ENCODE assay signal across 8 cellular contexts in genomic region chr22:39529487-39529851, GRCh38. TPM values are rescaled to one million over a fixed set of nuclear protein-coding genes. Genes with fewer than 3 reads are reported as not detected.
DNase-seq lines count a peak whose midpoint lies in the region; ATAC-seq, FAIRE-seq and TF ChIP-seq lines count a peak whose summit lies in the region.

No MANE protein-coding gene starts in this region.

- FAIRE-seq in HepG2 (lab: Jason Lieb, UNC) = no peak

- H3K4me3 ChIP-seq in HepG2 (replicated peaks in 1 of 3; ENCODE audit: insufficient read depth in 1 of 3, low read depth in 2 of 3, low read length in 3 of 3) = 0 out of 6 replicates have a peak overlapping the region, but pooled peaks of 1 of the 3 experiments have one; percentile 9

- peaks cover 36% of the 10 kb centered on the region for H4K20me1 ChIP-seq in HepG2 (ENCODE audit: insufficient read depth, low read length)

- peak overlapping the region; percentile 59 for H3K4me2 ChIP-seq in HepG2 (ENCODE audit: low read depth, low read length)

- no TSS peak for BruUV-seq in HepG2 (replicated peaks; lab: Mats Ljungman, UMichigan)

- no peaks in the 10 kb centered on the region for H3K27me3 Mint-ChIP-seq in activated CD8-positive, alpha-beta memory T cell treated with anti-CD3 and anti-CD28 coated beads, Interleukin-2, amount 10 ng/mL, durations not matched to agents 7 days and 5 days
- H3K27me3 Mint-ChIP-seq in activated CD4-positive, alpha-beta memory T cell treated with anti-CD3 and anti-CD28 coated beads for 36 hours = no peaks in the 10 kb centered on the region

- H3K27ac ChIP-seq in HepG2 (ENCODE audit: extremely low read length, insufficient read depth, low read length) (no peak overlapping the region), substantia nigra (ENCODE audit: low read depth, low read length, poor library complexity, severe bottlenecking) (peak overlapping the region; percentile 36)

- H3K27ac Mint-ChIP-seq in activated CD8-positive, alpha-beta memory T cell treated with anti-CD3 and anti-CD28 coated beads, Interleukin-2, amount 10 ng/mL, durations not matched to agents 7 days and 5 days = peak overlapping the region; percentile 62
- H3K27ac Mint-ChIP-seq in activated CD4-positive, alpha-beta memory T cell treated with anti-CD3 and anti-CD28 coated beads for 36 hours = no peak overlapping the region

- POLR2A ChIA-PET in activated CD4-positive, alpha-beta memory T cell treated with anti-CD3 and anti-CD28 coated beads for 36 hours (lab: Charles Lee) = interaction anchor here (1.0 to 4.3 kb wide), 8 partner anchors 9 to 218 kb away, joined by 3 to 43 read pairs (median 6); partner anchors contain the start of genes ATF4, MIEF1 and RPL3
- POLR2A ChIA-PET in HepG2 (lab: Yijun Ruan, JAX) = interaction anchor here (0.8 to 11.2 kb wide), 10 partner anchors 9 to 515 kb away, joined by 3 to 167 read pairs (median 6); partner anchors contain the start of genes ATF4, MIEF1, RPL3 and TAB1

- peaks cover 2 to 15% of the 10 kb centered on the region in 2 experiments for H3K36me3 ChIP-seq in HepG2 (replicated peaks in 1 of 2; ENCODE audit: control insufficient read depth in 1 of 2, insufficient read depth in 2 of 2, low read length in 2 of 2)

- no peaks in the 10 kb centered on the region for H3K9me3 Mint-ChIP-seq in activated CD8-positive, alpha-beta memory T cell treated with anti-CD3 and anti-CD28 coated beads, Interleukin-2, amount 10 ng/mL, durations not matched to agents 7 days and 5 days (ENCODE audit: low read depth)
- H3K9me3 Mint-ChIP-seq in activated CD4-positive, alpha-beta memory T cell treated with anti-CD3 and anti-CD28 coated beads for 36 hours = no peaks in the 10 kb centered on the region

- in situ Hi-C loops in HepG2 (cut with HindIII; ENCODE audit: extremely low pct_ligation_motif_present, low pct_unique_long_range_greater_than_20kb) = no loop called here

- CTCF ChIA-PET in activated CD8-positive, alpha-beta memory T cell treated with anti-CD3 and anti-CD28 coated beads, Interleukin-2, amount 10 ng/mL, durations not matched to agents 7 days and 5 days (lab: Charles Lee) = interaction anchor here (0.7 to 22.3 kb wide), 36 partner anchors 9 to 817 kb away, joined by 3 to 478 read pairs (median 4); partner anchors contain the start of genes ADSL, ATF4, GRAP2 and MIEF1
- CTCF ChIA-PET in activated CD4-positive, alpha-beta memory T cell treated with anti-CD3 and anti-CD28 coated beads for 36 hours (lab: Charles Lee) = interaction anchor here (0.7 to 14.2 kb wide), 36 partner anchors 8 to 1477 kb away, joined by 3 to 387 read pairs (median 5); partner anchors contain the start of genes ATF4, GRAP2, MIEF1 and RPL3
- CTCF ChIA-PET in HepG2 (lab: Yijun Ruan, JAX; ENCODE audit: low intra/inter-chr PET ratio, low total read pairs) = interaction anchor here (1.6 to 3.3 kb wide), 2 partner anchors 33 to 36 kb away, joined by 18 to 24 read pairs; no protein-coding TSS in a partner anchor

- no peak for DNase-seq in activated CD8-positive, alpha-beta memory T cell treated with anti-CD3 and anti-CD28 coated beads, Interleukin-2, amount 10 ng/mL, durations not matched to agents 7 days and 5 days
- DNase-seq in activated CD8-positive, alpha-beta memory T cell treated with anti-CD3 and anti-CD28 coated beads, Interleukin-2, amount 50 U/mL, for 4 hours = no peak
- no peak for DNase-seq in activated CD4-positive, alpha-beta memory T cell treated with anti-CD3 and anti-CD28 coated beads for 36 hours
- DNase-seq in HepG2 (ENCODE audit: low spot score) (no peak), substantia nigra (lab: John Stamatoyannopoulos, UW) (no peak), HPDE6-E6E7 (ENCODE audit: extremely low spot score) (no peak)
- no peak for DNase-seq in stimulated activated CD4-positive, alpha-beta T cell treated with anti-CD3 and anti-CD28 coated beads, Interleukin-1b, Interleukin-23, amount 100 ng/mL, for 48 hours
- no peak for DNase-seq in central memory CD4-positive, alpha-beta T cell

- no peak overlapping the region for H3K9ac ChIP-seq in HepG2 (ENCODE audit: insufficient read depth, low read depth, low read length)

- TF ChIP-seq RAD21 in HepG2 (CRISPR knock-in tag; IDR thresholded peaks at IDR 0.05) = no peak

- TF ChIP-seq CTCF in HepG2 (CRISPR knock-in tag; IDR thresholded peaks at IDR 0.05) = no peak

- H3K4me3 Mint-ChIP-seq in activated CD8-positive, alpha-beta memory T cell treated with anti-CD3 and anti-CD28 coated beads, Interleukin-2, amount 10 ng/mL, durations not matched to agents 7 days and 5 days = peak overlapping the region; percentile 36
- H3K4me3 Mint-ChIP-seq in activated CD4-positive, alpha-beta memory T cell treated with anti-CD3 and anti-CD28 coated beads for 36 hours = peak overlapping the region; percentile 61

- H3K27me3 ChIP-seq in HepG2 (ENCODE audit: control insufficient read depth in 1 of 2, insufficient read depth in 2 of 2, low read length in 2 of 2) = no peaks in the 10 kb centered on the region; a peak in 1 of 5 replicates

- peaks cover 21% of the 10 kb centered on the region for H3K79me2 ChIP-seq in HepG2 (ENCODE audit: insufficient read depth, low read length)

- TF ChIP-seq POLR2A in HepG2 (IDR thresholded peaks at IDR 0.05; ENCODE audit: insufficient read depth in 1 of 2, low read depth in 2 of 2, low read length in 2 of 2) = no peak

- peaks cover 34% of the 10 kb centered on the region for H3K36me3 Mint-ChIP-seq in activated CD8-positive, alpha-beta memory T cell treated with anti-CD3 and anti-CD28 coated beads, Interleukin-2, amount 10 ng/mL, durations not matched to agents 7 days and 5 days
- H3K36me3 Mint-ChIP-seq in activated CD4-positive, alpha-beta memory T cell treated with anti-CD3 and anti-CD28 coated beads for 36 hours = peaks cover 49% of the 10 kb centered on the region

- no peaks in the 10 kb centered on the region for H3K9me3 ChIP-seq in HepG2 (ENCODE audit: low read length)

- peaks cover 83% of the 10 kb centered on the region for H3K4me1 ChIP-seq in HepG2 (ENCODE audit: insufficient read depth, low read length)

- TF ChIP-seq EP300 in HepG2 (IDR thresholded peaks at IDR 0.05; ENCODE audit: low read depth in 2 of 2, low read length in 2 of 2) (no peak), HepG2 (CRISPR knock-in tag; IDR thresholded peaks at IDR 0.05; ENCODE audit: borderline replicate concordance) (no peak)

- intact Hi-C loops in activated CD4-positive, alpha-beta memory T cell treated with anti-CD3 and anti-CD28 coated beads for 36 hours (cut with micrococcal nuclease) = loop anchor here (1.0 to 10.0 kb wide), 2 partner anchors 33 to 285 kb away; partner anchors contain the start of gene PDGFB
- intact Hi-C loops in HepG2 (cut with micrococcal nuclease; ENCODE audit: unreplicated experiment) = loop anchor here (1.0 kb wide), 1 partner anchor 36 kb away; no protein-coding TSS in a partner anchor

- ATAC-seq in activated CD8-positive, alpha-beta memory T cell treated with anti-CD3 and anti-CD28 coated beads, Interleukin-2, amount 10 ng/mL, durations not matched to agents 7 days and 5 days = no peak
- no peak for ATAC-seq in HepG2

- H3K4me1 Mint-ChIP-seq in activated CD8-positive, alpha-beta memory T cell treated with anti-CD3 and anti-CD28 coated beads, Interleukin-2, amount 10 ng/mL, durations not matched to agents 7 days and 5 days = peaks cover 82% of the 10 kb centered on the region
- H3K4me1 Mint-ChIP-seq in activated CD4-positive, alpha-beta memory T cell treated with anti-CD3 and anti-CD28 coated beads for 36 hours (ENCODE audit: low read depth) = peaks cover 84% of the 10 kb centered on the region

- no peak overlapping the region for H2AFZ ChIP-seq in HepG2 (ENCODE audit: low read length)

- 83% methylated on average over 1 of the region's 17 CpGs for WGBS in HepG2 (ENCODE audit: low lambda C conversion rate)

RNA-seq across cellular contexts. Expression of gene RPS19BP1, which starts 3.1 kb away (rescaled TPM):
- total RNA-seq in activated CD8-positive, alpha-beta memory T cell treated with anti-CD3 and anti-CD28 coated beads, Interleukin-2, amount 10 ng/mL, durations not matched to agents 7 days and 5 days = 10 to 100 TPM; 64.8 to 81.6 TPM
- 10 to 100 TPM; 65.2 to 67.5 TPM for total RNA-seq in activated CD4-positive, alpha-beta memory T cell treated with anti-CD3 and anti-CD28 coated beads for 36 hours
- total RNA-seq in HepG2 (2016; rRNA removed; fragmentation: Illumina TruSeq; extraction: Trizol) = 81.3 and 88.2 TPM in 2 replicates
- 128 and 142 TPM in 2 replicates for total RNA-seq in HepG2 (2016; cell fraction: cytosol; rRNA removed; fragmentation: Illumina TruSeq; extraction: Trizol; ENCODE audit: low read depth)
- 77.0 and 92.6 TPM in 2 replicates for total RNA-seq in HepG2 (2016; cell fraction: insoluble cytoplasmic fraction; rRNA removed; fragmentation: Illumina TruSeq; extraction: Trizol)
- total RNA-seq in HepG2 (2016; cell fraction: membrane; rRNA removed; fragmentation: Illumina TruSeq; extraction: Trizol) = 138 and 159 TPM in 2 replicates
- total RNA-seq in HepG2 (2016; cell fraction: nucleus; rRNA removed; fragmentation: Illumina TruSeq; extraction: Trizol) = 32.9 and 36.8 TPM in 2 replicates
- polyA plus RNA-seq in HepG2 (2011; rRNA removed) = 44.3 and 47.8 TPM in 2 replicates
- 48.9 and 72.7 TPM in 2 replicates for polyA plus RNA-seq in HepG2 (2011; cell fraction: cytosol; rRNA removed)
- 39.6 and 43.4 TPM in 2 replicates for polyA plus RNA-seq in HepG2 (2011; cell fraction: nucleus; rRNA removed)
- polyA plus RNA-seq in HepG2 (2012) = 22.5 and 32.4 TPM in 2 replicates
- polyA plus RNA-seq in HepG2 (2016; cell fraction: cytosol; fragmentation: Illumina TruSeq; extraction: Trizol; ENCODE audit: low read depth) = 155 and 179 TPM in 2 replicates
- 84.3 and 101 TPM in 2 replicates for polyA plus RNA-seq in HepG2 (2016; cell fraction: insoluble cytoplasmic fraction; fragmentation: Illumina TruSeq; extraction: Trizol; ENCODE audit: low read depth)
- 130 and 146 TPM in 2 replicates for polyA plus RNA-seq in HepG2 (2016; cell fraction: membrane; fragmentation: Illumina TruSeq; extraction: Trizol; ENCODE audit: low read depth)
- polyA plus RNA-seq in HepG2 (2016; cell fraction: nucleus; fragmentation: Illumina TruSeq; extraction: Trizol; ENCODE audit: insufficient read depth, low read depth) = 72.3 and 78.7 TPM in 2 replicates
- polyA minus RNA-seq in HepG2 (2011; rRNA and poly(A)+ RNA removed; ENCODE audit: low replicate concordance) = 8.8 and 14.5 TPM in 2 replicates
- polyA minus RNA-seq in HepG2 (2011; cell fraction: cytosol; rRNA and poly(A)+ RNA removed) = 7.8 and 8.0 TPM in 2 replicates
- polyA minus RNA-seq in HepG2 (2011; cell fraction: nucleus; rRNA and poly(A)+ RNA removed) = 12.2 and 13.9 TPM in 2 replicates

RNA-seq across cellular contexts. Expression of gene ATF4, which starts 9.1 kb away (rescaled TPM):
- 100 to 1,000 TPM; 365 to 501 TPM for total RNA-seq in activated CD8-positive, alpha-beta memory T cell treated with anti-CD3 and anti-CD28 coated beads, Interleukin-2, amount 10 ng/mL, durations not matched to agents 7 days and 5 days
- 100 to 1,000 TPM; 437 to 455 TPM for total RNA-seq in activated CD4-positive, alpha-beta memory T cell treated with anti-CD3 and anti-CD28 coated beads for 36 hours
- total RNA-seq in HepG2 (2016; rRNA removed; fragmentation: Illumina TruSeq; extraction: Trizol) = 442 and 486 TPM in 2 replicates
- total RNA-seq in HepG2 (2016; cell fraction: cytosol; rRNA removed; fragmentation: Illumina TruSeq; extraction: Trizol; ENCODE audit: low read depth) = 489 and 519 TPM in 2 replicates
- total RNA-seq in HepG2 (2016; cell fraction: insoluble cytoplasmic fraction; rRNA removed; fragmentation: Illumina TruSeq; extraction: Trizol) = 409 and 471 TPM in 2 replicates
- 1,028 and 1,060 TPM in 2 replicates for total RNA-seq in HepG2 (2016; cell fraction: membrane; rRNA removed; fragmentation: Illumina TruSeq; extraction: Trizol)
- total RNA-seq in HepG2 (2016; cell fraction: nucleus; rRNA removed; fragmentation: Illumina TruSeq; extraction: Trizol) = 286 and 328 TPM in 2 replicates
- polyA plus RNA-seq in HepG2 (2011; rRNA removed) = 1,157 and 1,297 TPM in 2 replicates
- polyA plus RNA-seq in HepG2 (2011; cell fraction: cytosol; rRNA removed) = 1,218 and 1,254 TPM in 2 replicates
- polyA plus RNA-seq in HepG2 (2011; cell fraction: nucleus; rRNA removed) = 1,279 and 1,395 TPM in 2 replicates
- 465 and 610 TPM in 2 replicates for polyA plus RNA-seq in HepG2 (2012)
- polyA plus RNA-seq in HepG2 (2016; cell fraction: cytosol; fragmentation: Illumina TruSeq; extraction: Trizol; ENCODE audit: low read depth) = 745 and 811 TPM in 2 replicates
- 563 and 623 TPM in 2 replicates for polyA plus RNA-seq in HepG2 (2016; cell fraction: insoluble cytoplasmic fraction; fragmentation: Illumina TruSeq; extraction: Trizol; ENCODE audit: low read depth)
- 1,265 and 1,282 TPM in 2 replicates for polyA plus RNA-seq in HepG2 (2016; cell fraction: membrane; fragmentation: Illumina TruSeq; extraction: Trizol; ENCODE audit: low read depth)
- polyA plus RNA-seq in HepG2 (2016; cell fraction: nucleus; fragmentation: Illumina TruSeq; extraction: Trizol; ENCODE audit: insufficient read depth, low read depth) = 710 and 725 TPM in 2 replicates
- 242 and 314 TPM in 2 replicates for polyA minus RNA-seq in HepG2 (2011; rRNA and poly(A)+ RNA removed; ENCODE audit: low replicate concordance)
- 175 and 193 TPM in 2 replicates for polyA minus RNA-seq in HepG2 (2011; cell fraction: cytosol; rRNA and poly(A)+ RNA removed)
- polyA minus RNA-seq in HepG2 (2011; cell fraction: nucleus; rRNA and poly(A)+ RNA removed) = 213 and 242 TPM in 2 replicates

RNA-seq across cellular contexts. Expression of gene MIEF1, which starts 27.4 kb away (rescaled TPM):
- total RNA-seq in activated CD8-positive, alpha-beta memory T cell treated with anti-CD3 and anti-CD28 coated beads, Interleukin-2, amount 10 ng/mL, durations not matched to agents 7 days and 5 days = 10 to 100 TPM; 40.6 to 45.7 TPM
- 10 to 100 TPM; 40.3 to 43.1 TPM for total RNA-seq in activated CD4-positive, alpha-beta memory T cell treated with anti-CD3 and anti-CD28 coated beads for 36 hours
- 34.8 and 41.4 TPM in 2 replicates for total RNA-seq in HepG2 (2016; rRNA removed; fragmentation: Illumina TruSeq; extraction: Trizol)
- total RNA-seq in HepG2 (2016; cell fraction: cytosol; rRNA removed; fragmentation: Illumina TruSeq; extraction: Trizol; ENCODE audit: low read depth) = 5.5 and 6.5 TPM in 2 replicates
- 33.7 and 36.8 TPM in 2 replicates for total RNA-seq in HepG2 (2016; cell fraction: insoluble cytoplasmic fraction; rRNA removed; fragmentation: Illumina TruSeq; extraction: Trizol)
- 22.9 and 23.9 TPM in 2 replicates for total RNA-seq in HepG2 (2016; cell fraction: membrane; rRNA removed; fragmentation: Illumina TruSeq; extraction: Trizol)
- 26.2 and 27.8 TPM in 2 replicates for total RNA-seq in HepG2 (2016; cell fraction: nucleus; rRNA removed; fragmentation: Illumina TruSeq; extraction: Trizol)
- polyA plus RNA-seq in HepG2 (2011; rRNA removed) = 21.7 and 22.3 TPM in 2 replicates
- polyA plus RNA-seq in HepG2 (2011; cell fraction: cytosol; rRNA removed) = 19.7 and 20.6 TPM in 2 replicates
- polyA plus RNA-seq in HepG2 (2011; cell fraction: nucleus; rRNA removed) = 24.5 and 25.2 TPM in 2 replicates
- 28.6 and 29.6 TPM in 2 replicates for polyA plus RNA-seq in HepG2 (2012)
- polyA plus RNA-seq in HepG2 (2016; cell fraction: cytosol; fragmentation: Illumina TruSeq; extraction: Trizol; ENCODE audit: low read depth) = 2.6 and 3.1 TPM in 2 replicates
- polyA plus RNA-seq in HepG2 (2016; cell fraction: insoluble cytoplasmic fraction; fragmentation: Illumina TruSeq; extraction: Trizol; ENCODE audit: low read depth) = 31.2 and 35.5 TPM in 2 replicates
- 11.4 and 11.8 TPM in 2 replicates for polyA plus RNA-seq in HepG2 (2016; cell fraction: membrane; fragmentation: Illumina TruSeq; extraction: Trizol; ENCODE audit: low read depth)
- 32.6 and 32.8 TPM in 2 replicates for polyA plus RNA-seq in HepG2 (2016; cell fraction: nucleus; fragmentation: Illumina TruSeq; extraction: Trizol; ENCODE audit: insufficient read depth, low read depth)
- 36.4 and 63.8 TPM in 2 replicates for polyA minus RNA-seq in HepG2 (2011; rRNA and poly(A)+ RNA removed; ENCODE audit: low replicate concordance)
- polyA minus RNA-seq in HepG2 (2011; cell fraction: cytosol; rRNA and poly(A)+ RNA removed) = 19.3 and 21.8 TPM in 2 replicates
- polyA minus RNA-seq in HepG2 (2011; cell fraction: nucleus; rRNA and poly(A)+ RNA removed) = 27.2 and 33.9 TPM in 2 replicates

RNA-seq across cellular contexts. Expression of gene CACNA1I, which starts 41.1 kb away (rescaled TPM):
- total RNA-seq in activated CD8-positive, alpha-beta memory T cell treated with anti-CD3 and anti-CD28 coated beads, Interleukin-2, amount 10 ng/mL, durations not matched to agents 7 days and 5 days = 1 to 10 TPM in 1 of 2 experiments, under 1 TPM in 1; 0.30 to 1.8 TPM
- total RNA-seq in activated CD4-positive, alpha-beta memory T cell treated with anti-CD3 and anti-CD28 coated beads for 36 hours = under 1 TPM; 0.36 to 0.57 TPM
- total RNA-seq in HepG2 (2016; rRNA removed; fragmentation: Illumina TruSeq; extraction: Trizol) = not detected in 2 replicates
- not detected in 2 replicates for total RNA-seq in HepG2 (2016; cell fraction: cytosol; rRNA removed; fragmentation: Illumina TruSeq; extraction: Trizol; ENCODE audit: low read depth)
- not detected in 2 replicates for total RNA-seq in HepG2 (2016; cell fraction: insoluble cytoplasmic fraction; rRNA removed; fragmentation: Illumina TruSeq; extraction: Trizol)
- not detected in 2 replicates for total RNA-seq in HepG2 (2016; cell fraction: membrane; rRNA removed; fragmentation: Illumina TruSeq; extraction: Trizol)
- not detected in 2 replicates for total RNA-seq in HepG2 (2016; cell fraction: nucleus; rRNA removed; fragmentation: Illumina TruSeq; extraction: Trizol)
- not detected in 2 replicates for polyA plus RNA-seq in HepG2 (2011; rRNA removed)
- not detected in 2 replicates for polyA plus RNA-seq in HepG2 (2011; cell fraction: cytosol; rRNA removed)
- 0.02 TPM in 2 replicates for polyA plus RNA-seq in HepG2 (2011; cell fraction: nucleus; rRNA removed)
- 0.03 TPM in 1 of 2 replicates, not detected in the other for polyA plus RNA-seq in HepG2 (2012)
- not detected in 2 replicates for polyA plus RNA-seq in HepG2 (2016; cell fraction: cytosol; fragmentation: Illumina TruSeq; extraction: Trizol; ENCODE audit: low read depth)
- polyA plus RNA-seq in HepG2 (2016; cell fraction: insoluble cytoplasmic fraction; fragmentation: Illumina TruSeq; extraction: Trizol; ENCODE audit: low read depth) = not detected in 2 replicates
- polyA plus RNA-seq in HepG2 (2016; cell fraction: membrane; fragmentation: Illumina TruSeq; extraction: Trizol; ENCODE audit: low read depth) = not detected in 2 replicates
- not detected in 2 replicates for polyA plus RNA-seq in HepG2 (2016; cell fraction: nucleus; fragmentation: Illumina TruSeq; extraction: Trizol; ENCODE audit: insufficient read depth, low read depth)
- 0.04 and 0.05 TPM in 2 replicates for polyA minus RNA-seq in HepG2 (2011; rRNA and poly(A)+ RNA removed; ENCODE audit: low replicate concordance)
- polyA minus RNA-seq in HepG2 (2011; cell fraction: cytosol; rRNA and poly(A)+ RNA removed) = not detected in 2 replicates
- not detected in 2 replicates for polyA minus RNA-seq in HepG2 (2011; cell fraction: nucleus; rRNA and poly(A)+ RNA removed)
